27 cellular contexts compared by ENCODE assay signal in the genomic region with DNA sequence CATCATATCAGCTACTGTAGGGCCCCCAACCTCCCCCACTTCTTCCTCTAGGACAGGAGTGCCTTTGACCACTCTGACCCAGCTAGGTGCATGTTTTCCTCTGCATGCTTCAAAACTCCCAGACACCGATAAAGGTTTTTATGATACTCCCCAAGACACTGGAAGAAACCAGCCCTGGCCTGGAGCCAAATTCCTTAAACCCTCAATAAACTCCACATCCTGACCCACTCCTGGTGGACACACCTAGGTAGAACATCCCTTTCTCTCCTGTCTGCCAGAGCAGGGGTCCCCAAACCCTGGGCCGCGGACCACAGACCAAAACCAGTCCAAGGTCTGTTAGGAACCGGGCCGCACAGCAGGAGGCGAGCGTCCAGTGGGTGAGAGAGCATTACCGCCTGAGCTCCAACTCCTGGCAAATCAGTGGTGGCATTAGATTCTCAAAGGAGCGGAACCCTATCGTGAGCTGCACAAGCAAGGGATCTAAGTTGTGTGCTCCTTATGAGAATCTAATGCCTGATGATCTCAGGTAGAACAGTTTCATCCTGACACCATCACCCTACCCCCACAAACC.
"Had no signal": no experiment of that assay in that cellular context is flagged by ENCODE, and none has a peak within 500 bp of the region (broad histone marks: within the 10 kb centered on the region; RNA-seq: fewer than 3 reads in every experiment).

No MANE protein-coding gene starts in this region.

- ATAC-seq: effector memory CD8-positive, alpha-beta T cell; heart left ventricle; left lobe of liver; mucosa of descending colon; natural killer cell treated with Interleukin-12 subunit alpha and Interleukin-12 subunit beta and Interleukin-15 and Interleukin-18, amount 100 ng/mL, for 72 hours; sciatic nerve; stimulated activated effector memory CD8-positive, alpha-beta T cell treated with anti-CD3 and anti-CD28 coated beads, Interleukin-12 subunit alpha, Interleukin-12 subunit beta, amount 100 ng/mL, for 72 hours had no signal

- DNase-seq: activated CD4-positive, alpha-beta memory T cell treated with anti-CD3 and anti-CD28 coated beads for 36 hours; activated CD4-positive, alpha-beta T cell treated with anti-CD3 and anti-CD28 coated beads, Interleukin-2, amount 10 ng/mL, durations not matched to agents 24 days and 14 days; activated CD4-positive, CD25-positive, alpha-beta regulatory T cell treated with anti-CD3 and anti-CD28 coated beads, Interleukin-2, amount 50 U/mL, for 72 hours; activated CD8-positive, alpha-beta memory T cell treated with anti-CD3 and anti-CD28 coated beads, Interleukin-2, amount 50 U/mL, for 4 hours; activated effector memory CD4-positive, alpha-beta T cell treated with anti-CD3 and anti-CD28 coated beads, Interleukin-2, amount 50 U/mL, for 16 hours; activated naive CD4-positive, alpha-beta T cell treated with anti-CD3 and anti-CD28 coated beads for 36 hours; activated naive CD8-positive, alpha-beta T cell treated with anti-CD3 and anti-CD28 coated beads for 36 hours; activated T-cell treated with anti-CD3 and anti-CD28 coated beads, Interleukin-2, amount 50 U/mL, for 1 hour; adrenal gland; dorsolateral prefrontal cortex; effector memory CD8-positive, alpha-beta T cell; erythroblast; heart left ventricle; hypothalamus; immature natural killer cell; kidney glomerular epithelial cell; mesendoderm; mucosa of descending colon; retina; small intestine; stimulated activated CD4-positive, alpha-beta T cell treated with anti-CD3 and anti-CD28 coated beads, Interleukin-4, amount 100 ng/mL, for 24 hours; T-helper 2 cell; uterus had no signal
